ENCODE assay signal across 16 cellular contexts in genomic region chr9:104142799-104143553, GRCh38. TPM values are rescaled to one million over a fixed set of nuclear protein-coding genes. Genes with fewer than 3 reads are reported as not detected.
DNase-seq lines count a peak whose midpoint lies in the region; ATAC-seq, FAIRE-seq and TF ChIP-seq lines count a peak whose summit lies in the region.
"Had no signal": no experiment of that assay in that cellular context is flagged by ENCODE, and none has a peak within 500 bp of the region (broad histone marks: within the 10 kb centered on the region; RNA-seq: fewer than 3 reads in every experiment).

No MANE protein-coding gene starts in this region.

- intact Hi-C loops in activated CD8-positive, alpha-beta T cell treated with anti-CD3 and anti-CD28 coated beads for 36 hours (cut with micrococcal nuclease), result no loop called here

- H3K9me3 Mint-ChIP-seq in activated CD8-positive, alpha-beta T cell treated with anti-CD3 and anti-CD28 coated beads, Interleukin-2, amount 10 ng/mL, durations not matched to agents 7 days and 5 days (ENCODE audit: insufficient read depth), result no peaks in the 10 kb centered on the region
- H3K9me3 Mint-ChIP-seq in activated CD8-positive, alpha-beta T cell treated with anti-CD3 and anti-CD28 coated beads for 36 hours, result no peaks in the 10 kb centered on the region
- no peaks in the 10 kb centered on the region for H3K9me3 Mint-ChIP-seq in T-helper 2 cell treated with Interferon-gamma antibody and Interleukin-4, amounts not matched to agents 5 μg/mL and 100 μg/mL, for 36 hours
- H3K9me3 Mint-ChIP-seq in nephron progenitor cell, result no peaks in the 10 kb centered on the region
- H3K9me3 Mint-ChIP-seq: CD4-positive, CD25-positive, alpha-beta regulatory T cell; H9 had no signal

- no peak for ATAC-seq in activated CD8-positive, alpha-beta T cell treated with anti-CD3 and anti-CD28 coated beads, Interleukin-2, amount 10 ng/mL, durations not matched to agents 7 days and 5 days
- no peak for ATAC-seq in activated CD8-positive, alpha-beta T cell treated with anti-CD3 and anti-CD28 coated beads for 36 hours
- ATAC-seq in GM18861 (IDR thresholded peaks at IDR 0.05; ENCODE audit: unreplicated experiment), result no peak

- 0 out of 2 replicates have a peak, but pooled peaks have one; percentile 29 for TF ChIP-seq POLR2A in GM12891 (IDR thresholded peaks at IDR 0.05; ENCODE audit: low read depth, low read length)

- DNase-seq in activated CD8-positive, alpha-beta T cell treated with anti-CD3 and anti-CD28 coated beads, Interleukin-2, amount 10 ng/mL, durations not matched to agents 7 days and 5 days, result no peak
- DNase-seq in activated CD8-positive, alpha-beta T cell treated with anti-CD3 and anti-CD28 coated beads for 36 hours, result no peak
- DNase-seq in GM12891 (ENCODE audit: insufficient read length, low spot score), result no peak
- DNase-seq in T-helper 2 cell treated with Interferon-gamma antibody and Interleukin-4, amounts not matched to agents 5 μg/mL and 100 μg/mL, for 36 hours (ENCODE audit: low spot score), result no peak
- no peak for DNase-seq in nephron progenitor cell
- DNase-seq in HT-29 (ENCODE audit: low spot score), result no peak
- no peak for DNase-seq in amygdala (lab: John Stamatoyannopoulos, UW)
- DNase-seq: 8988T; AML-193; Calu3; CD4-positive, CD25-positive, alpha-beta regulatory T cell; DMS 273 treated with DMSO at 0.1 percent for 48 hours; GM23248; H9 had no signal

- H3K27me3 Mint-ChIP-seq in activated CD8-positive, alpha-beta T cell treated with anti-CD3 and anti-CD28 coated beads, Interleukin-2, amount 10 ng/mL, durations not matched to agents 7 days and 5 days (ENCODE audit: low read depth), result no peaks in the 10 kb centered on the region
- H3K27me3 Mint-ChIP-seq in activated CD8-positive, alpha-beta T cell treated with anti-CD3 and anti-CD28 coated beads for 36 hours, result no peaks in the 10 kb centered on the region
- no peaks in the 10 kb centered on the region for H3K27me3 Mint-ChIP-seq in T-helper 2 cell treated with Interferon-gamma antibody and Interleukin-4, amounts not matched to agents 5 μg/mL and 100 μg/mL, for 36 hours (ENCODE audit: low read depth)
- H3K27me3 Mint-ChIP-seq in nephron progenitor cell (ENCODE audit: low read depth, poor library complexity), result no peaks in the 10 kb centered on the region
- H3K27me3 Mint-ChIP-seq: CD4-positive, CD25-positive, alpha-beta regulatory T cell had no signal

- H3K36me3 Mint-ChIP-seq in activated CD8-positive, alpha-beta T cell treated with anti-CD3 and anti-CD28 coated beads, Interleukin-2, amount 10 ng/mL, durations not matched to agents 7 days and 5 days (ENCODE audit: low read depth), result peaks cover 51% of the 10 kb centered on the region
- H3K36me3 Mint-ChIP-seq in activated CD8-positive, alpha-beta T cell treated with anti-CD3 and anti-CD28 coated beads for 36 hours (ENCODE audit: low read depth), result peaks cover 23% of the 10 kb centered on the region
- H3K36me3 Mint-ChIP-seq in T-helper 2 cell treated with Interferon-gamma antibody and Interleukin-4, amounts not matched to agents 5 μg/mL and 100 μg/mL, for 36 hours (ENCODE audit: low read depth), result peaks cover 35% of the 10 kb centered on the region
- H3K36me3 Mint-ChIP-seq in nephron progenitor cell (ENCODE audit: low read depth), result peaks cover 58% of the 10 kb centered on the region

- H3K4me3 Mint-ChIP-seq in activated CD8-positive, alpha-beta T cell treated with anti-CD3 and anti-CD28 coated beads, Interleukin-2, amount 10 ng/mL, durations not matched to agents 7 days and 5 days, result no peak overlapping the region
- no peak overlapping the region for H3K4me3 Mint-ChIP-seq in activated CD8-positive, alpha-beta T cell treated with anti-CD3 and anti-CD28 coated beads for 36 hours
- H3K4me3 Mint-ChIP-seq in T-helper 2 cell treated with Interferon-gamma antibody and Interleukin-4, amounts not matched to agents 5 μg/mL and 100 μg/mL, for 36 hours, result no peak overlapping the region
- H3K4me3 Mint-ChIP-seq in nephron progenitor cell, result no peak overlapping the region
- H3K4me3 Mint-ChIP-seq: CD4-positive, CD25-positive, alpha-beta regulatory T cell; H9 had no signal

- peak overlapping the region; percentile 36 for H3K27ac Mint-ChIP-seq in activated CD8-positive, alpha-beta T cell treated with anti-CD3 and anti-CD28 coated beads, Interleukin-2, amount 10 ng/mL, durations not matched to agents 7 days and 5 days
- no peak overlapping the region for H3K27ac Mint-ChIP-seq in activated CD8-positive, alpha-beta T cell treated with anti-CD3 and anti-CD28 coated beads for 36 hours
- peak overlapping the region; percentile 42 for H3K27ac Mint-ChIP-seq in T-helper 2 cell treated with Interferon-gamma antibody and Interleukin-4, amounts not matched to agents 5 μg/mL and 100 μg/mL, for 36 hours
- peak overlapping the region; percentile 69 for H3K27ac Mint-ChIP-seq in nephron progenitor cell
- H3K27ac Mint-ChIP-seq: CD4-positive, CD25-positive, alpha-beta regulatory T cell; H9 had no signal

- POLR2A ChIA-PET in activated CD8-positive, alpha-beta T cell treated with anti-CD3 and anti-CD28 coated beads, Interleukin-2, amount 10 ng/mL, durations not matched to agents 7 days and 5 days (lab: Charles Lee), result interaction anchor here (0.6 kb wide), 1 partner anchor 1368 kb away, joined by 3 read pairs; no protein-coding TSS in a partner anchor
- POLR2A ChIA-PET in activated CD8-positive, alpha-beta T cell treated with anti-CD3 and anti-CD28 coated beads for 36 hours (lab: Charles Lee), result no interaction called here

- peaks cover 8% of the 10 kb centered on the region for H3K4me1 Mint-ChIP-seq in activated CD8-positive, alpha-beta T cell treated with anti-CD3 and anti-CD28 coated beads, Interleukin-2, amount 10 ng/mL, durations not matched to agents 7 days and 5 days (ENCODE audit: low read depth)
- no peaks in the 10 kb centered on the region for H3K4me1 Mint-ChIP-seq in activated CD8-positive, alpha-beta T cell treated with anti-CD3 and anti-CD28 coated beads for 36 hours (ENCODE audit: low read depth)
- peaks cover 16% of the 10 kb centered on the region for H3K4me1 Mint-ChIP-seq in T-helper 2 cell treated with Interferon-gamma antibody and Interleukin-4, amounts not matched to agents 5 μg/mL and 100 μg/mL, for 36 hours (ENCODE audit: low read depth)
- no peaks in the 10 kb centered on the region for H3K4me1 Mint-ChIP-seq in nephron progenitor cell
- H3K4me1 Mint-ChIP-seq: H9 had no signal

- CTCF ChIA-PET in activated CD8-positive, alpha-beta T cell treated with anti-CD3 and anti-CD28 coated beads, Interleukin-2, amount 10 ng/mL, durations not matched to agents 7 days and 5 days (lab: Charles Lee), result no interaction called here
- CTCF ChIA-PET in activated CD8-positive, alpha-beta T cell treated with anti-CD3 and anti-CD28 coated beads for 36 hours (lab: Charles Lee), result no interaction called here

- TF ChIP-seq CTCF in activated CD8-positive, alpha-beta T cell treated with anti-CD3 and anti-CD28 coated beads for 36 hours (IDR thresholded peaks at IDR 0.05), result no peak
- no peak for TF ChIP-seq CTCF in nephron progenitor cell (IDR thresholded peaks at IDR 0.05)

- no peak for FAIRE-seq in GM12891 (lab: Jason Lieb, UNC)
- FAIRE-seq: GM18507 had no signal

TF ChIP-seq in GM12891, 5 proteins besides CTCF, POLR2A, EP300 and RAD21:
- no peak for TF ChIP-seq PAX5 (IDR thresholded peaks at IDR 0.05; ENCODE audit: insufficient read depth, low read length, severe bottlenecking)
- TF ChIP-seq POU2F2 (IDR thresholded peaks at IDR 0.05; ENCODE audit: low read depth, low read length), result no peak
- no peak for TF ChIP-seq SPI1 (IDR thresholded peaks at IDR 0.05; ENCODE audit: low read depth, low read length)
- TF ChIP-seq POLR2AphosphoS5 (IDR thresholded peaks at IDR 0.05; ENCODE audit: low read depth, low read length), result no peak
- TF ChIP-seq TAF1 (IDR thresholded peaks at IDR 0.05; ENCODE audit: low read depth, low read length), result no peak

RNA-seq across cellular contexts. Expression of gene SMC2, which starts 48.9 kb away (rescaled TPM):
- 10 to 100 TPM; 79.5 to 81.7 TPM for total RNA-seq in activated CD8-positive, alpha-beta T cell treated with anti-CD3 and anti-CD28 coated beads, Interleukin-2, amount 10 ng/mL, durations not matched to agents 7 days and 5 days
- total RNA-seq in activated CD8-positive, alpha-beta T cell treated with anti-CD3 and anti-CD28 coated beads for 36 hours, result 10 to 100 TPM; 64.4 to 66.4 TPM
- 20.2 TPM for polyA plus RNA-seq in GM12891 (2012; ENCODE audit: low read depth, missing spikeins)
- total RNA-seq in HT-29 (2014; rRNA removed; shearing (Covaris generic)), result 9.3 and 10.2 TPM in 2 replicates
